In the genomic region with DNA sequence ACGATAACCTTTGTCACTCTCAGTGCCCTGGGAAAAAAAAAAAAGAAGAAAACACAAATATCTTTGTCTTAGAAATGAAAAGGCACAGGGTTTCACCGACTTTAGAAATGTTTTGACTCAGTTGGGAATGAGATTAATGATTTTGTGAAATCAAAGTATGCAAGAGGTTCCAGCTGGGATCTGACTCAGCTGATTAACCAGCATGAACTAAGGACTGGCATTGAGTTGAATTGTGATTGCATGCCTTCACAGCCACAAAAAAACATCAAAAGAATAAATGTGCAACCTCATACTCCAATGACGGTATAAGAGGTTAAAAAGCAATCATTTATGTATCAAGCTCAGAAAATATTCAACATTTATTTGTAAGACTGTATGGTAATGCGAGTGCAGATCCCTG, we compare ENCODE assay signal across 19 cellular contexts.
A peak's percentile ranks its signal among the peaks of the same experiment; 100 is the strongest.
DNase-seq lines count a peak whose midpoint lies in the region; FAIRE-seq and TF ChIP-seq lines count a peak whose summit lies in the region.
"Had no signal": no experiment of that assay in that cellular context is flagged by ENCODE, and none has a peak within 500 bp of the region (broad histone marks: within the 10 kb centered on the region; RNA-seq: fewer than 3 reads in every experiment).

No MANE protein-coding gene starts in this region.

- BruUV-seq in endothelial cell of umbilical vein (replicated peaks; lab: Mats Ljungman, UMichigan): no TSS peak

- H3K27ac ChIP-seq in endothelial cell of umbilical vein (ENCODE audit: insufficient read depth, low read depth, low read length) (no peak overlapping the region), neural progenitor cell (no peak overlapping the region), kidney (ENCODE audit: low read depth in 2 of 2, low read length in 2 of 2) (no peak overlapping the region), SJCRH30 (no peak overlapping the region)
- H3K27ac ChIP-seq: BLaER1, suprapubic skin, WERI-Rb-1 had no signal

- dilution Hi-C loops in endothelial cell of umbilical vein (cut with MboI; ENCODE audit: extremely low pct_ligation_motif_present, low sequenced_read_pairs): no loop called here

- H3K9ac ChIP-seq in endothelial cell of umbilical vein (replicated peaks; ENCODE audit: extremely low read depth, insufficient read depth, low read length): no peak overlapping the region
- no peak overlapping the region for H3K9ac ChIP-seq in neural progenitor cell
- H3K9ac ChIP-seq in kidney (ENCODE audit: low read length in 2 of 2): no peak overlapping the region
- H3K9ac ChIP-seq: BLaER1 had no signal

- H3K4me3 Mint-ChIP-seq in neural progenitor cell: peak overlapping the region; percentile 34

- POLR2A ChIA-PET in endothelial cell of umbilical vein (lab: Charles Lee) (no interaction called here), GM10248 (lab: Yijun Ruan, JAX) (no interaction called here)

- H3K4me1 ChIP-seq in endothelial cell of umbilical vein (ENCODE audit: control insufficient read depth, extremely low read depth, insufficient read depth, low read length): peaks cover 10% of the 10 kb centered on the region
- H3K4me1 ChIP-seq in neural progenitor cell: no peaks in the 10 kb centered on the region
- no peaks in the 10 kb centered on the region for H3K4me1 ChIP-seq in kidney (ENCODE audit: control insufficient read depth in 1 of 2, insufficient read depth in 1 of 2, low read depth in 1 of 2, low read length in 2 of 2)
- no peaks in the 10 kb centered on the region for H3K4me1 ChIP-seq in SJCRH30
- H3K4me1 ChIP-seq: BLaER1, suprapubic skin had no signal

- H3K9me3 ChIP-seq in endothelial cell of umbilical vein (replicated peaks; ENCODE audit: control insufficient read depth, insufficient read depth, low read length): no peaks in the 10 kb centered on the region
- H3K9me3 ChIP-seq in neural progenitor cell (ENCODE audit: low read depth): no peaks in the 10 kb centered on the region
- no peaks in the 10 kb centered on the region for H3K9me3 ChIP-seq in kidney (ENCODE audit: control insufficient read depth in 1 of 2, low read length in 2 of 2)
- H3K9me3 ChIP-seq in SJCRH30 (replicated peaks): no peaks in the 10 kb centered on the region
- H3K9me3 ChIP-seq: BLaER1, suprapubic skin had no signal

- no peaks in the 10 kb centered on the region for H3K9me3 Mint-ChIP-seq in neural progenitor cell

- H3K4me1 Mint-ChIP-seq in neural progenitor cell: peaks cover 28% of the 10 kb centered on the region

- H3K27ac Mint-ChIP-seq in neural progenitor cell: peak overlapping the region; percentile 69

- TF ChIP-seq CTCF in AG09309 (IDR thresholded peaks at IDR 0.05; ENCODE audit: control insufficient read depth, insufficient read depth, low read depth, low read length, missing control alignments) (no peak), endothelial cell of umbilical vein (IDR thresholded peaks at IDR 0.05; ENCODE audit: extremely low read depth in 1 of 2, insufficient read depth in 1 of 2, low read depth in 1 of 2, low read length in 2 of 2) (no peak), neural progenitor cell (IDR thresholded peaks at IDR 0.05) (no peak), kidney (IDR thresholded peaks at IDR 0.05; ENCODE audit: borderline replicate concordance, extremely low read depth, insufficient read depth) (no peak), GM10248 (IDR thresholded peaks at IDR 0.05; ENCODE audit: control extremely low read depth, extremely low read depth, low read depth, missing control alignments) (no peak)

- CTCF ChIA-PET in endothelial cell of umbilical vein (lab: Charles Lee) (interaction anchor here (0.9 kb wide), 1 partner anchor 32 kb away, joined by 3 read pairs; no protein-coding TSS in a partner anchor), GM10248 (lab: Yijun Ruan, JAX) (no interaction called here)

- H3K27me3 ChIP-seq in endothelial cell of umbilical vein (ENCODE audit: control insufficient read depth in 2 of 2, insufficient read depth in 2 of 2, low read length in 2 of 2) (no peaks in the 10 kb centered on the region), neural progenitor cell (no peaks in the 10 kb centered on the region), SJCRH30 (no peaks in the 10 kb centered on the region)
- H3K27me3 ChIP-seq: BLaER1, suprapubic skin had no signal

- H3K4me2 ChIP-seq in endothelial cell of umbilical vein (ENCODE audit: insufficient read depth, low read length) (peak overlapping the region; percentile 64), neural progenitor cell (no peak overlapping the region)
- H3K4me2 ChIP-seq: BLaER1 had no signal

- H3K27me3 Mint-ChIP-seq in neural progenitor cell (ENCODE audit: insufficient read depth, low read depth): no peaks in the 10 kb centered on the region

- H3K9me1 ChIP-seq in endothelial cell of umbilical vein (replicated peaks; ENCODE audit: control insufficient read depth, extremely low read depth, insufficient read depth, low read length): no peaks in the 10 kb centered on the region

- H3K79me2 ChIP-seq in endothelial cell of umbilical vein (ENCODE audit: control insufficient read depth, insufficient read depth, low read length): no peaks in the 10 kb centered on the region
- H3K79me2 ChIP-seq in neural progenitor cell (ENCODE audit: low read depth): no peaks in the 10 kb centered on the region

- DNase-seq in AG09309 (ENCODE audit: low read depth) (peak; percentile 46), LHCN-M2 (ENCODE audit: low read depth) (peak; percentile 78), endothelial cell of umbilical vein (ENCODE audit: low read depth, low spot score) (peak; percentile 65), neural progenitor cell (ENCODE audit: low spot score) (no peak), kidney (no peak), SJCRH30 (no peak), NCI-H2171 treated with DMSO at 0.1 percent for 48 hours (lab: John Stamatoyannopoulos, UW) (no peak), GM10248 (ENCODE audit: extremely low spot score) (no peak)
- DNase-seq: activated CD8-positive, alpha-beta memory T cell treated with anti-CD3 and anti-CD28 coated beads, Interleukin-2, amount 50 U/mL, for 48 hours; activated naive CD4-positive, alpha-beta T cell treated with anti-CD3 and anti-CD28 coated beads, Interleukin-2, amount 50 U/mL, for 16 hours; cerebellar nuclear complex; DMS53; erythroblast; mesendoderm; NCI-H2171; WERI-Rb-1 had no signal

- H3K4me3 ChIP-seq in AG09309 (ENCODE audit: control insufficient read depth, low read depth, low read length) (no peak overlapping the region), endothelial cell of umbilical vein (replicated peaks in 1 of 3; ENCODE audit: insufficient read depth in 1 of 3, low read depth in 1 of 3, low read length in 3 of 3) (no peak overlapping the region), neural progenitor cell (no peak overlapping the region), kidney (ENCODE audit: low read length in 2 of 2) (no peak overlapping the region), SJCRH30 (no peak overlapping the region)
- H3K4me3 ChIP-seq: BLaER1, suprapubic skin had no signal

- intact Hi-C loops in endothelial cell of umbilical vein (cut with micrococcal nuclease): no loop called here
- intact Hi-C loops in kidney (cut with DNase I): no loop called here

- FAIRE-seq in endothelial cell of umbilical vein (lab: Jason Lieb, UNC) (no peak), kidney (lab: Jason Lieb, UNC) (no peak)
- FAIRE-seq: HTR-8/SVneo had no signal

- no peaks in the 10 kb centered on the region for H3K36me3 Mint-ChIP-seq in neural progenitor cell

- no peaks in the 10 kb centered on the region for H3F3A ChIP-seq in neural progenitor cell (ENCODE audit: low read depth)

- peak overlapping the region; percentile 9 for H2AFZ ChIP-seq in endothelial cell of umbilical vein (ENCODE audit: low read depth, low read length)
- peak overlapping the region; percentile 80 for H2AFZ ChIP-seq in neural progenitor cell (replicated peaks)

- H4K20me1 ChIP-seq in endothelial cell of umbilical vein (replicated peaks; ENCODE audit: control insufficient read depth, extremely low read depth, insufficient read depth, low read length) (no peaks in the 10 kb centered on the region), neural progenitor cell (ENCODE audit: low read depth) (no peaks in the 10 kb centered on the region)
- H4K20me1 ChIP-seq: BLaER1 had no signal

- no peaks in the 10 kb centered on the region for H3K36me3 ChIP-seq in endothelial cell of umbilical vein (ENCODE audit: control insufficient read depth in 2 of 2, extremely low read depth in 1 of 2, insufficient read depth in 2 of 2, low read length in 2 of 2)
- no peaks in the 10 kb centered on the region for H3K36me3 ChIP-seq in neural progenitor cell
- no peaks in the 10 kb centered on the region for H3K36me3 ChIP-seq in kidney (ENCODE audit: control insufficient read depth in 1 of 2, insufficient read depth in 2 of 2, low read length in 2 of 2)
- H3K36me3 ChIP-seq in SJCRH30: no peaks in the 10 kb centered on the region
- H3K36me3 ChIP-seq: BLaER1, suprapubic skin, WERI-Rb-1 had no signal

- TF ChIP-seq POLR2A in endothelial cell of umbilical vein (IDR thresholded peaks at IDR 0.05; ENCODE audit: low read depth, low read length): no peak

TF ChIP-seq in endothelial cell of umbilical vein, 7 proteins besides CTCF, POLR2A, EP300 and RAD21:
- TF ChIP-seq MYC (IDR thresholded peaks at IDR 0.05; ENCODE audit: low read depth, low read length): no peak
- TF ChIP-seq, protein P1, sequence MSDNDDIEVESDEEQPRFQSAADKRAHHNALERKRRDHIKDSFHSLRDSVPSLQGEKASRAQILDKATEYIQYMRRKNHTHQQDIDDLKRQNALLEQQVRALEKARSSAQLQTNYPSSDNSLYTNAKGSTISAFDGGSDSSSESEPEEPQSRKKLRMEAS (IDR thresholded peaks at IDR 0.05; ENCODE audit: insufficient read depth, insufficient read length): no peak
- no peak for TF ChIP-seq GATA2 (IDR thresholded peaks at IDR 0.05; ENCODE audit: insufficient read depth, insufficient read length, low read depth, low read length)
- no peak for TF ChIP-seq JUN (IDR thresholded peaks at IDR 0.05; ENCODE audit: borderline replicate concordance, insufficient read depth, insufficient read length, low read depth)
- no peak for TF ChIP-seq POLR2AphosphoS5 (IDR thresholded peaks at IDR 0.05; ENCODE audit: insufficient read depth, low read depth, low read length)
- TF ChIP-seq EZH2 (IDR thresholded peaks at IDR 0.05; ENCODE audit: borderline replicate concordance, low read depth, low read length, severe bottlenecking): no peak
- no peak for TF ChIP-seq FOS (IDR thresholded peaks at IDR 0.05; ENCODE audit: borderline replicate concordance, insufficient read depth, low read length)

Comparison
In these comparisons a context has a peak if more than half of its experiments do, and no peak if none do; other contexts are left out.
1. DNase-seq: peak in AG09309 (single experiment), LHCN-M2 (single experiment) and endothelial cell of umbilical vein (single experiment); none in neural progenitor cell (single experiment), kidney (single experiment), SJCRH30 (0 of 2), NCI-H2171 treated with DMSO at 0.1 percent for 48 hours (single experiment) and GM10248 (single experiment).